25 cellular contexts compared by ENCODE assay signal in genomic region chr11:126635511-126635910, GRCh38.
"Had no signal": no experiment of that assay in that cellular context is flagged by ENCODE, and none has a peak within 500 bp of the region (broad histone marks: within the 10 kb centered on the region; RNA-seq: fewer than 3 reads in every experiment).

No MANE protein-coding gene starts in this region.

- DNase-seq: colonic mucosa; cortex of kidney; effector CD8-positive, alpha-beta T cell; effector memory CD8-positive, alpha-beta T cell; endodermal cell; erythroblast; esophagus squamous epithelium; foreskin fibroblast; foreskin melanocyte; gastrocnemius medialis; glutamatergic neuron; head of caudate nucleus; heart right ventricle; hippocampal formation; left cardiac atrium; left ventricle myocardium inferior; lower lobe of right lung; mesendoderm; midbrain had no signal

- H3K36me3 ChIP-seq: colonic mucosa, esophagus squamous epithelium, gastrocnemius medialis, heart right ventricle, left ventricle myocardium inferior, lower lobe of right lung had no signal

- H3K27ac Mint-ChIP-seq: dendritic cell treated with granulocyte-macrophage colony-stimulating factor and Interleukin-4, amounts not matched to agents 40 ng/mL and 50 ng/mL, for 4 days; effector memory CD8-positive, alpha-beta T cell; endodermal cell had no signal

- H3K4me1 ChIP-seq: colonic mucosa, esophagus squamous epithelium, gastrocnemius medialis, heart right ventricle, left ventricle myocardium inferior, lower lobe of right lung had no signal

- H3K9me3 Mint-ChIP-seq: dendritic cell treated with granulocyte-macrophage colony-stimulating factor and Interleukin-4, amounts not matched to agents 40 ng/mL and 50 ng/mL, for 4 days; endodermal cell had no signal

- ATAC-seq: effector memory CD8-positive, alpha-beta T cell; esophagus mucosa; gastrocnemius medialis; heart right ventricle; left cardiac atrium; lower lobe of right lung had no signal

- H3K9me3 ChIP-seq: colonic mucosa, esophagus squamous epithelium, gastrocnemius medialis, heart right ventricle, left ventricle myocardium inferior, lower lobe of right lung had no signal

- FAIRE-seq: endometrium, islet of Langerhans, keratinocyte had no signal

- H3K4me3 Mint-ChIP-seq: dendritic cell treated with granulocyte-macrophage colony-stimulating factor and Interleukin-4, amounts not matched to agents 40 ng/mL and 50 ng/mL, for 4 days; effector memory CD8-positive, alpha-beta T cell; endodermal cell had no signal

- H3K27ac ChIP-seq: colonic mucosa, epithelial cell of prostate, esophagus squamous epithelium, gastrocnemius medialis, heart right ventricle, left ventricle myocardium inferior, lower lobe of right lung had no signal

- H3K27me3 ChIP-seq: colonic mucosa had no signal

- H3K4me3 ChIP-seq: colonic mucosa, esophagus squamous epithelium, gastrocnemius medialis, heart right ventricle, left ventricle myocardium inferior, lower lobe of right lung had no signal
